ENCODE assay signal across 1 cellular context in the genomic region with DNA sequence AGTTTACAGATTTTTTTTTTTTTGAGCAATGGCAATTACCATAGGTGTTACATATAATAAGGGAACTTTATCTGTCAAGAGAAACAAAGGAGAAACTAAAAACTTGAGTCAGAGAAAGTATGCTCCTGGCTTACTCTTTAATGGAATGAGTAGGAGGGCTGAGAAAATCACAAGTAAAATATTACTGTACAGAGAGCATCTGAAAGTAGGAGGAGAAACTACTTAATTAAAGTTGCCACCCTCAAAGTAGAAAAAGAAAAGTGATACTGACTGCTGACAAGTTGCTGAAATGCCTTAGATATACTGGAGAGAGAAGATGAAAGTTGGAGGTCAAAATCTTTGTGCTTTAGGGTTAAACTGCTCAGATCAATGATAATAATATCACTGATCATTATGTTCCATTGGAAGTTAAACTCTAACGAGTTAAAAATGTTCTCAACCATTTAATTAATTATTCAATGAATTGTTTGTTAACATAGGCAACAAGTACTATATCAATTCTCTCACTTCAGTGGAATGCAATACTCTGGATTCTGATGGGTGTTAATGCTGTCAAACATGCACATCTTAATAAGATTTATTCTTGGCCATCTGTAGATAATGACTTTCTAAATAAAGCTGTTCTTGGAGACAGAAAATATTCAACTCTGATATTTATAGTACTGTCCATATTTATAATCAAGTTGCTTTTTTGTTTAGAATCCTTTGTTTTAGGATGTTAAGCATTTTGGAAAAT.
TF ChIP-seq lines count a peak whose summit lies in the region.

No MANE protein-coding gene starts in this region.

TF ChIP-seq in WTC11, 78 proteins besides CTCF, POLR2A, EP300 and RAD21 (continued from another document):
- TF ChIP-seq, protein P1, sequence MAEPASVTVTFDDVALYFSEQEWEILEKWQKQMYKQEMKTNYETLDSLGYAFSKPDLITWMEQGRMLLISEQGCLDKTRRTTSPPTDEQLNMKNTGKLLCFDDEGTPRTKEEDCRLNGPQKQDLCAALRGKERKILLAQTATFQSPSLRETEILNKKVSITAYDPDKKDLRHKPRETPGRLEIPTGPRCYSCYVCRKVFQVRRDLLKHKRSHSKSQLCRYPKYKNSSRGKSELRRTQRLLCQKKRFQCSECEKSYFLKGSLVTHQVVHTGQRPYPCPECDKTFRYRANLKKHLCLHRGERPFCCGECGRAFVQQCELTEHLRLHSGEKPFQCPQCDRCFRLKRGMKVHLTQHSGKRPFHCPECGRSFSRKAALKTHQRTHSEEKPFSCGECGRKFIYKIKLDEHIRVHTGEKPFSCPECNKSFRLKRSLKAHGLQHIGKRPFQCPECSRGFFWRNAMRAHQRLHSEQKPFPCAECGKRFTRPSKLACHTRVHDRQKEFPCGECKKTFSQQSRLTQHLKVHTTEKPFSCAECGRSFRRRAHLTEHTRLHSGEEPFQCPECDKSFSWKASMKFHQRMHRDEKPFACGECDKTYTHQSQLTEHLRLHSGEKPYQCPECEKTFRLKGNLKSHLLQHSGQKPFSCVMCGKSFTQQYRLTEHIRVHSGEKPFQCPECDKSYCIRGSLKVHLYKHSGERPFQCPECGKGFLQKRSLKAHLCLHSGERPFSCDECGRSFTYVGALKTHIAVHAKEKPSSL (CRISPR knock-in tag; conservative IDR thresholded peaks at IDR 0.05), result no peak
- TF ChIP-seq, protein P2, sequence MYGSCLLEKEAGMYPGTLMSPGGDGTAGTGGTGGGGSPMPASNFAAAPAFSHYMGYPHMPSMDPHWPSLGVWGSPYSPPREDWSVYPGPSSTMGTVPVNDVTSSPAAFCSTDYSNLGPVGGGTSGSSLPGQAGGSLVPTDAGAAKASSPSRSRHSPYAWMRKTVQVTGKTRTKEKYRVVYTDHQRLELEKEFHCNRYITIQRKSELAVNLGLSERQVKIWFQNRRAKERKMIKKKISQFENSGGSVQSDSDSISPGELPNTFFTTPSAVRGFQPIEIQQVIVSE (CRISPR knock-in tag; IDR thresholded peaks at IDR 0.05; ENCODE audit: borderline replicate concordance), result no peak
- TF ChIP-seq CREM (CRISPR knock-in tag; IDR thresholded peaks at IDR 0.05) (no peak), RORB (CRISPR knock-in tag; IDR thresholded peaks at IDR 0.05) (no peak), MXD4 (CRISPR knock-in tag; IDR thresholded peaks at IDR 0.05; ENCODE audit: borderline replicate concordance) (no peak), NFE2L1 (CRISPR knock-in tag; IDR thresholded peaks at IDR 0.05) (no peak), OVOL2 (CRISPR knock-in tag; IDR thresholded peaks at IDR 0.05; ENCODE audit: borderline replicate concordance) (no peak), NR3C1 (CRISPR knock-in tag; conservative IDR thresholded peaks at IDR 0.05; ENCODE audit: low read depth) (no peak), ZNF263 (CRISPR knock-in tag; IDR thresholded peaks at IDR 0.05; ENCODE audit: low read depth) (no peak), ERG (CRISPR knock-in tag; IDR thresholded peaks at IDR 0.05) (no peak)
- TF ChIP-seq, protein P3, sequence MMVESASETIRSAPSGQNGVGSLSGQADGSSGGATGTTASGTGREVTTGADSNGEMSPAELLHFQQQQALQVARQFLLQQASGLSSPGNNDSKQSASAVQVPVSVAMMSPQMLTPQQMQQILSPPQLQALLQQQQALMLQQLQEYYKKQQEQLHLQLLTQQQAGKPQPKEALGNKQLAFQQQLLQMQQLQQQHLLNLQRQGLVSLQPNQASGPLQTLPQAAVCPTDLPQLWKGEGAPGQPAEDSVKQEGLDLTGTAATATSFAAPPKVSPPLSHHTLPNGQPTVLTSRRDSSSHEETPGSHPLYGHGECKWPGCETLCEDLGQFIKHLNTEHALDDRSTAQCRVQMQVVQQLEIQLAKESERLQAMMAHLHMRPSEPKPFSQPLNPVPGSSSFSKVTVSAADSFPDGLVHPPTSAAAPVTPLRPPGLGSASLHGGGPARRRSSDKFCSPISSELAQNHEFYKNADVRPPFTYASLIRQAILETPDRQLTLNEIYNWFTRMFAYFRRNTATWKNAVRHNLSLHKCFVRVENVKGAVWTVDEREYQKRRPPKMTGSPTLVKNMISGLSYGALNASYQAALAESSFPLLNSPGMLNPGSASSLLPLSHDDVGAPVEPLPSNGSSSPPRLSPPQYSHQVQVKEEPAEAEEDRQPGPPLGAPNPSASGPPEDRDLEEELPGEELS (CRISPR knock-in tag; IDR thresholded peaks at IDR 0.05), result no peak
